ENCODE assay signal across 8 cellular contexts in genomic region chrX:20127440-20127839, GRCh38. TPM values are rescaled to one million over a fixed set of nuclear protein-coding genes. Genes with fewer than 3 reads are reported as not detected.
DNase-seq lines count a peak whose midpoint lies in the region; ATAC-seq, FAIRE-seq and TF ChIP-seq lines count a peak whose summit lies in the region.
"Not testable (repeated sequence)": the region's sequence is repeated elsewhere in the genome, so short reads cannot be mapped to it uniquely, and the experiment has no call there.

No MANE protein-coding gene starts in this region.

- not testable (repeated sequence) for H3K27ac Mint-ChIP-seq in activated B cell treated with CpG ODN at 0.5 μM for 24 hours; effector memory CD8-positive, alpha-beta T cell; osteocyte (ENCODE audit: unreplicated experiment)

- TSS peak; percentile 31 for BruUV-seq in A673 (replicated peaks; lab: Mats Ljungman, UMichigan)

- peaks cover 60% of the 10 kb centered on the region for H3K36me3 ChIP-seq in A673 (ENCODE audit: insufficient read depth, low read length, poor library complexity, severe bottlenecking)
- H3K36me3 ChIP-seq in hepatocyte (replicated peaks; ENCODE audit: insufficient read depth, low read depth), result not testable (repeated sequence)

- not testable (repeated sequence) for H3K79me2 ChIP-seq in hepatocyte

- intact Hi-C loops in A673 (cut with micrococcal nuclease; ENCODE audit: unreplicated experiment), result not testable (repeated sequence)
- intact Hi-C loops in activated B cell treated with CpG ODN at 0.5 μM for 24 hours (cut with micrococcal nuclease), result loop anchor here (10.0 kb wide), 1 partner anchor 753 kb away; no protein-coding TSS in a partner anchor

- 29% methylated on average over 3 of the region's 3 CpGs for WGBS in hepatocyte (ENCODE audit: low lambda C conversion rate, missing lambda C conversion rate)

- H3K9me2 ChIP-seq in hepatocyte (replicated peaks; ENCODE audit: insufficient read depth), result not testable (repeated sequence)

- H3K4me1 Mint-ChIP-seq in activated B cell treated with CpG ODN at 0.5 μM for 24 hours; effector memory CD8-positive, alpha-beta T cell (ENCODE audit: low read depth in 2 of 2); osteocyte (ENCODE audit: unreplicated experiment): not testable (repeated sequence)

- H3K27me3 ChIP-seq in A673 (replicated peaks; ENCODE audit: insufficient read depth, low read depth, low read length, poor library complexity); hepatocyte: not testable (repeated sequence)

- H3K4me1 ChIP-seq in A673 (ENCODE audit: insufficient read depth, low read length, poor library complexity, severe bottlenecking); hepatocyte (ENCODE audit: insufficient read depth): not testable (repeated sequence)

- H3K9me3 ChIP-seq in A673 (ENCODE audit: low read depth, low read length, poor library complexity, severe bottlenecking); hepatocyte (ENCODE audit: low read depth): not testable (repeated sequence)

- POLR2A ChIA-PET in A673 (lab: Charles Lee; ENCODE audit: low non-redundant PET); activated B cell treated with CpG ODN at 0.5 μM for 24 hours (lab: Charles Lee): not testable (repeated sequence)

- not testable (repeated sequence) for H3K4me3 Mint-ChIP-seq in activated B cell treated with CpG ODN at 0.5 μM for 24 hours; effector memory CD8-positive, alpha-beta T cell; osteocyte (ENCODE audit: unreplicated experiment)

- peak; percentile 93 for FAIRE-seq in GM12891 (lab: Jason Lieb, UNC)

- H3K9me3 Mint-ChIP-seq in activated B cell treated with CpG ODN at 0.5 μM for 24 hours; effector memory CD8-positive, alpha-beta T cell; osteocyte (ENCODE audit: unreplicated experiment): not testable (repeated sequence)

- CTCF ChIA-PET in A673 (lab: Charles Lee); activated B cell treated with CpG ODN at 0.5 μM for 24 hours (lab: Charles Lee): not testable (repeated sequence)

- peaks cover 31% of the 10 kb centered on the region for H3K36me3 Mint-ChIP-seq in activated B cell treated with CpG ODN at 0.5 μM for 24 hours (ENCODE audit: low read depth)
- H3K36me3 Mint-ChIP-seq in effector memory CD8-positive, alpha-beta T cell (ENCODE audit: insufficient read depth), result peaks cover 45% of the 10 kb centered on the region
- not testable (repeated sequence) for H3K36me3 Mint-ChIP-seq in osteocyte (ENCODE audit: unreplicated experiment)

- H3K27ac ChIP-seq in A673 (ENCODE audit: low read depth, low read length, poor library complexity, severe bottlenecking); hepatocyte: not testable (repeated sequence)

- peak; percentile 63 for ATAC-seq in GM21723 (IDR thresholded peaks at IDR 0.05; ENCODE audit: unreplicated experiment)
- peak; percentile 43 for ATAC-seq in HG03565 (IDR thresholded peaks at IDR 0.05; ENCODE audit: unreplicated experiment)
- peak; percentile 66 for ATAC-seq in activated B cell treated with CpG ODN at 0.5 μM for 24 hours (ENCODE audit: low read depth)
- ATAC-seq in effector memory CD8-positive, alpha-beta T cell (replicated peaks), result peak; percentile 83

- not testable (repeated sequence) for H4K20me1 ChIP-seq in hepatocyte (ENCODE audit: insufficient read depth, poor library complexity, severe bottlenecking)

- H2AFZ ChIP-seq in hepatocyte, result not testable (repeated sequence)

- peak; percentile 39; the same call in 1 of the 2 replicates for TF ChIP-seq CTCF in A673 (conservative IDR thresholded peaks at IDR 0.05; ENCODE audit: low read depth, low read length)
- TF ChIP-seq CTCF in activated B cell treated with CpG ODN at 0.5 μM for 24 hours (IDR thresholded peaks at IDR 0.05), result not testable (repeated sequence)
- peak; percentile 47 for TF ChIP-seq CTCF in hepatocyte (IDR thresholded peaks at IDR 0.05; ENCODE audit: poor library complexity)
- peak; percentile 44 for TF ChIP-seq CTCF in osteocyte (IDR thresholded peaks at IDR 0.05)

- not testable (repeated sequence) for H3K4me2 ChIP-seq in hepatocyte

- DNase-seq in A673 (ENCODE audit: low spot score); GM12891 (ENCODE audit: insufficient read length, low spot score); activated B cell treated with CpG ODN at 0.5 μM for 24 hours; effector memory CD8-positive, alpha-beta T cell; hepatocyte (ENCODE audit: low spot score); osteocyte (ENCODE audit: extremely low spot score, unreplicated experiment): not testable (repeated sequence)

- H3K27me3 Mint-ChIP-seq in activated B cell treated with CpG ODN at 0.5 μM for 24 hours; effector memory CD8-positive, alpha-beta T cell; osteocyte (ENCODE audit: unreplicated experiment): not testable (repeated sequence)

- not testable (repeated sequence) for H3K4me3 ChIP-seq in A673 (ENCODE audit: low read depth, low read length, poor library complexity, severe bottlenecking); hepatocyte

- TF ChIP-seq POLR2A in GM12891 (IDR thresholded peaks at IDR 0.05; ENCODE audit: low read depth, low read length), result not testable (repeated sequence)

RNA-seq across cellular contexts. Expression of gene MAP7D2, which starts 10.7 kb away (rescaled TPM):
- total RNA-seq in A673 (2021), result 0.83 and 1.2 TPM in 2 replicates
- 0.15 TPM for polyA plus RNA-seq in GM12891 (2012; ENCODE audit: low read depth, missing spikeins)
- 0.16 and 0.32 TPM in 2 replicates for total RNA-seq in activated B cell treated with CpG ODN at 0.5 μM for 24 hours
- 1.7 and 2.4 TPM in 2 replicates for total RNA-seq in hepatocyte
- polyA plus RNA-seq in hepatocyte, result 0.94 and 2.3 TPM in 2 replicates
- 0.10 and 0.11 TPM in 2 replicates for total RNA-seq in osteocyte

RNA-seq across cellular contexts. Expression of gene EIF1AX, which starts 14.2 kb away (rescaled TPM):
- total RNA-seq in A673 (2021) (175 and 184 TPM in 2 replicates), activated B cell treated with CpG ODN at 0.5 μM for 24 hours (58.8 and 59.4 TPM in 2 replicates), hepatocyte (50.8 and 55.5 TPM in 2 replicates), osteocyte (59.5 and 61.1 TPM in 2 replicates)
- polyA plus RNA-seq in GM12891 (2012; ENCODE audit: low read depth, missing spikeins), result 35.6 TPM
- 47.9 and 48.5 TPM in 2 replicates for polyA plus RNA-seq in hepatocyte
